11 cellular contexts compared by ENCODE assay signal in the genomic region with DNA sequence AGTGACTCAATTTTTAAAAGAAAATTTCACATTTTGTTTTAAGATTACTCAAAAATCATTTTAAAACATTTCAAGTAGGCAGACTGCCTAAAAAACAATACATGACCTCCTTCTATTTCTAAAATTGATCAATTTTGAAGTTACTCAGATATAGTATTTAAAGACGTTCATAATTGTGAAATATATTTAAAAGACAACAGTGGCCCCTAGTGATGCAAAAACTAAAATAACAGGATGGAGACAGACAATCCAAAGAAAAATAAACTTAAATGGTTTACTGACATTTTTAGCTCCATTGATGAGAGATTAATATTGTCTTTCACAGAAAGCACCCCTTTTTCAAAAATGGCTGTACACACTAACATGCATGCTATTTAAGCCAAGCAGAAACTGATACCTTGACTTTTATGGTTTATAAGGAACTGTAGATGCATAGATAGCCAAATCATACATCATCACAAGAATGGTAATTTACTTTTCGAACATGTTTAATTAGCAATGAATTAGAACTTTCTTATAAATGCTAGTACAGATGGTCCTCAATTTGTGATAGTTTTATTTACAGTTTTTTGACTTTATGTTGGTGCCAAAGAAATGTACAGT.
DNase-seq lines count a peak whose midpoint lies in the region; ATAC-seq and TF ChIP-seq lines count a peak whose summit lies in the region.
"Had no signal": no experiment of that assay in that cellular context is flagged by ENCODE, and none has a peak within 500 bp of the region (broad histone marks: within the 10 kb centered on the region; RNA-seq: fewer than 3 reads in every experiment).

No MANE protein-coding gene starts in this region.

- POLR2A ChIA-PET in CD8-positive, alpha-beta memory T cell (lab: Charles Lee): no interaction called here

- ATAC-seq in gastrocnemius medialis (no peak), GM21423 (IDR thresholded peaks at IDR 0.05; ENCODE audit: unreplicated experiment) (no peak), GM21723 (IDR thresholded peaks at IDR 0.05; ENCODE audit: unreplicated experiment) (no peak)
- ATAC-seq: stimulated activated naive CD8-positive, alpha-beta T cell treated with anti-CD3 and anti-CD28 coated beads, Interleukin-15, amount 100 ng/mL, for 72 hours had no signal

- no peak overlapping the region for H3K27ac ChIP-seq in gastrocnemius medialis
- no peak overlapping the region for H3K27ac ChIP-seq in CD8-positive, alpha-beta memory T cell (ENCODE audit: low read depth, low read length)

- H3K36me3 ChIP-seq in gastrocnemius medialis: no peaks in the 10 kb centered on the region
- H3K36me3 ChIP-seq in CD8-positive, alpha-beta memory T cell (ENCODE audit: insufficient read depth, low read length): no peaks in the 10 kb centered on the region

- TF ChIP-seq POLR2A in gastrocnemius medialis (IDR thresholded peaks at IDR 0.05): no peak

- H3K9me3 Mint-ChIP-seq in CD8-positive, alpha-beta memory T cell: peaks cover 0 to 21% (median 0%) of the 10 kb centered on the region in 5 donors

- H3K4me1 ChIP-seq in gastrocnemius medialis: no peaks in the 10 kb centered on the region
- H3K4me1 ChIP-seq in CD8-positive, alpha-beta memory T cell (ENCODE audit: insufficient read depth, low read length): no peaks in the 10 kb centered on the region

- intact Hi-C loops in gastrocnemius medialis (cut with DNase I; ENCODE audit: low total_unique reads): loop anchor here (2.0 kb wide), 1 partner anchor 912 kb away; no protein-coding TSS in a partner anchor

- DNase-seq in NCI-H2029 treated with DMSO at 0.1 percent for 48 hours (lab: John Stamatoyannopoulos, UW): peak; percentile 3
- no peak for DNase-seq in NCI-H2029 (lab: John Stamatoyannopoulos, UW)
- DNase-seq in SK-MEL-5 (ENCODE audit: low read depth, low spot score): peak; percentile 22
- peak; percentile 21 for DNase-seq in fibroblast of the conjunctiva (ENCODE audit: low read depth)
- DNase-seq in gastrocnemius medialis: no peak
- no peak for DNase-seq in CD8-positive, alpha-beta memory T cell
- DNase-seq: head of caudate nucleus; stimulated activated naive CD8-positive, alpha-beta T cell treated with anti-CD3 and anti-CD28 coated beads, Interleukin-15, amount 100 ng/mL, for 72 hours had no signal

- H3K9me3 ChIP-seq in gastrocnemius medialis: no peaks in the 10 kb centered on the region
- no peaks in the 10 kb centered on the region for H3K9me3 ChIP-seq in CD8-positive, alpha-beta memory T cell (ENCODE audit: low read length)

- peak in 3 of 5 experiments; percentile 38 to 47 (median 39) for TF ChIP-seq CTCF in gastrocnemius medialis (IDR thresholded peaks at IDR 0.05 in 4 of 5, conservative IDR thresholded peaks at IDR 0.05 in 1 of 5)

- no peaks in the 10 kb centered on the region for H3K27me3 Mint-ChIP-seq in CD8-positive, alpha-beta memory T cell
- H3K27me3 Mint-ChIP-seq: B cell; stimulated activated naive CD8-positive, alpha-beta T cell treated with anti-CD3 and anti-CD28 coated beads, Interleukin-15, amount 100 ng/mL, for 72 hours had no signal

- H3K27me3 ChIP-seq in gastrocnemius medialis: no peaks in the 10 kb centered on the region
- no peaks in the 10 kb centered on the region for H3K27me3 ChIP-seq in CD8-positive, alpha-beta memory T cell (ENCODE audit: insufficient read depth, low read length, poor library complexity, severe bottlenecking)

- in situ Hi-C loops in SK-MEL-5 (cut with HindIII; ENCODE audit: low pct_unique_long_range_greater_than_20kb, low sequenced_read_pairs) (no loop called here), gastrocnemius medialis (cut with MboI; ENCODE audit: low sequenced_read_pairs in 4 of 4) (loop anchor here in 3 of 4 donors (10.0 to 25.0 kb wide), 2 partner anchors 908 to 910 kb away; no protein-coding TSS in a partner anchor)

- no peak overlapping the region for H3K4me3 ChIP-seq in gastrocnemius medialis
- no peak overlapping the region for H3K4me3 ChIP-seq in CD8-positive, alpha-beta memory T cell (ENCODE audit: low read length)

- CTCF ChIA-PET in CD8-positive, alpha-beta memory T cell (lab: Charles Lee): no interaction called here

- H3K27ac Mint-ChIP-seq in CD8-positive, alpha-beta memory T cell: no peak overlapping the region
- H3K27ac Mint-ChIP-seq: B cell; stimulated activated naive CD8-positive, alpha-beta T cell treated with anti-CD3 and anti-CD28 coated beads, Interleukin-15, amount 100 ng/mL, for 72 hours had no signal

- no peak overlapping the region for H3K4me3 Mint-ChIP-seq in CD8-positive, alpha-beta memory T cell
- H3K4me3 Mint-ChIP-seq: B cell; stimulated activated naive CD8-positive, alpha-beta T cell treated with anti-CD3 and anti-CD28 coated beads, Interleukin-15, amount 100 ng/mL, for 72 hours had no signal

- no peaks in the 10 kb centered on the region for H3K4me1 Mint-ChIP-seq in CD8-positive, alpha-beta memory T cell
- H3K4me1 Mint-ChIP-seq: B cell; stimulated activated naive CD8-positive, alpha-beta T cell treated with anti-CD3 and anti-CD28 coated beads, Interleukin-15, amount 100 ng/mL, for 72 hours had no signal

- no peaks in the 10 kb centered on the region for H3K36me3 Mint-ChIP-seq in CD8-positive, alpha-beta memory T cell

Comparison
In these comparisons a context has a peak if more than half of its experiments do, and no peak if none do; other contexts are left out.
1. DNase-seq: peak in NCI-H2029 treated with DMSO at 0.1 percent for 48 hours (single experiment), SK-MEL-5 (single experiment) and fibroblast of the conjunctiva (single experiment); none in NCI-H2029 (single experiment), gastrocnemius medialis (0 of 2) and CD8-positive, alpha-beta memory T cell (0 of 5).